In genomic region chr12:26939953-26940352, GRCh38 we compare ENCODE assay signal across 8 cellular contexts. TPM values are rescaled to one million over a fixed set of nuclear protein-coding genes. Genes with fewer than 3 reads are reported as not detected.
DNase-seq lines count a peak whose midpoint lies in the region; ATAC-seq, FAIRE-seq and TF ChIP-seq lines count a peak whose summit lies in the region.

No MANE protein-coding gene starts in this region.

- H3K27ac ChIP-seq in GM12878 (ENCODE audit: control insufficient read depth, insufficient read depth): peak overlapping the region; percentile 75; the same call in 1 of the 2 replicates

- H3K9me3 ChIP-seq in BE2C (no peaks in the 10 kb centered on the region), GM12878 (replicated peaks; ENCODE audit: control insufficient read depth, insufficient read depth, low read length) (peaks cover 1% of the 10 kb centered on the region; the same call in 1 of the 3 replicates)

- H3K4me2 ChIP-seq in GM12878 (ENCODE audit: control insufficient read depth, insufficient read depth): peak overlapping the region; percentile 86

- no peaks in the 10 kb centered on the region for H3K9me3 Mint-ChIP-seq in natural killer cell

- peak overlapping the region; percentile 96 for H3K4me3 Mint-ChIP-seq in natural killer cell

- TF ChIP-seq POLR2A in GM12878 (IDR thresholded peaks at IDR 0.05; ENCODE audit: low read depth, low read length): no peak

- TF ChIP-seq CTCF in BE2C (IDR thresholded peaks at IDR 0.05; ENCODE audit: low read depth, low read length): no peak
- no peak for TF ChIP-seq CTCF in GM12878 (IDR thresholded peaks at IDR 0.05 in 2 of 3, conservative IDR thresholded peaks at IDR 0.05 in 1 of 3; ENCODE audit: control insufficient read depth in 2 of 3, extremely low read depth in 1 of 3, insufficient read depth in 1 of 3, low read depth in 3 of 3, low read length in 3 of 3)
- no peak for TF ChIP-seq CTCF in natural killer cell (IDR thresholded peaks at IDR 0.05)

- no peaks in the 10 kb centered on the region for H3K36me3 Mint-ChIP-seq in natural killer cell

- no TSS peak for BruUV-seq in GM12878 (replicated peaks; lab: Mats Ljungman, UMichigan)

- 0% methylated on average over 1 of the region's 1 CpG for WGBS in GM12878 (ENCODE audit: insufficient coverage, insufficient replicate concordance, low lambda C conversion rate, missing lambda C conversion rate)

- no peaks in the 10 kb centered on the region for H4K20me1 ChIP-seq in GM12878 (ENCODE audit: control insufficient read depth, insufficient read depth)

- intact Hi-C loops in GM12878 (cut with micrococcal nuclease; ENCODE audit: unreplicated experiment) (loop anchor here (2.0 to 10.0 kb wide), 3 partner anchors 75 to 305 kb away; partner anchors contain the start of genes STK38L and TM7SF3), natural killer cell (cut with micrococcal nuclease) (loop anchor here (1.0 kb wide), 1 partner anchor 32 kb away; no protein-coding TSS in a partner anchor)

- no peak for TF ChIP-seq RAD21 in GM12878 (IDR thresholded peaks at IDR 0.05; ENCODE audit: insufficient read depth, low read depth, low read length)

- FAIRE-seq in GM12878 (lab: Jason Lieb, UNC): no peak

- no peak for TF ChIP-seq EP300 in GM12878 (IDR thresholded peaks at IDR 0.05; ENCODE audit: borderline replicate concordance in 1 of 2, control insufficient read depth in 1 of 2, low read depth in 2 of 2, low read length in 2 of 2)

- H3K36me3 ChIP-seq in BE2C (no peaks in the 10 kb centered on the region), GM12878 (ENCODE audit: control insufficient read depth in 2 of 2, insufficient read depth in 2 of 2, low read length in 1 of 2) (no peaks in the 10 kb centered on the region)

- in situ Hi-C loops in KBM-7 (cut with MboI; ENCODE audit: low pct_unique_long_range_greater_than_20kb, low sequenced_read_pairs) (no loop called here), GM12878 (cut with MboI) (no loop called here)

- H3K4me3 ChIP-seq in BE2C (ENCODE audit: low read depth, low read length): peak overlapping the region; percentile 97
- H3K4me3 ChIP-seq in GM12878: peak overlapping the region; percentile 99

- H3K4me1 ChIP-seq in BE2C (no peaks in the 10 kb centered on the region; the same call in 1 of the 2 replicates), GM12878 (ENCODE audit: control insufficient read depth, insufficient read depth, low read length) (peaks cover 8% of the 10 kb centered on the region)

- H3K4me1 Mint-ChIP-seq in natural killer cell: peaks cover 78 to 86% of the 10 kb centered on the region in 2 donors

- ATAC-seq in GM12878 (peak; percentile 34), natural killer cell (no peak), GM21576 (IDR thresholded peaks at IDR 0.05; ENCODE audit: unreplicated experiment) (no peak), HG03520 (IDR thresholded peaks at IDR 0.05; ENCODE audit: unreplicated experiment) (no peak)

- SMC1A ChIA-PET in GM12878 (lab: Charles Lee; ENCODE audit: uncharacterized antibody, unreplicated experiment): interaction anchor here (1.1 to 2.0 kb wide), 2 partner anchors 31 to 73 kb away, joined by 5 to 13 read pairs; no protein-coding TSS in a partner anchor

- POLR2A ChIA-PET in GM12878 (lab: Charles Lee): interaction anchor here (1.2 kb wide), 1 partner anchor 71 kb away, joined by 5 read pairs; no protein-coding TSS in a partner anchor

- DNase-seq in BE2C (no peak), KBM-7 (peak; percentile 23), GM12878 (ENCODE audit: low read depth, low spot score) (no peak), natural killer cell (no peak), NCI-H1417 (lab: John Stamatoyannopoulos, UW) (no peak)
- no peak for DNase-seq in NK-92 treated with Interleukin-12 subunit alpha and Interleukin-12 subunit beta, amount 100 ng/mL, for 24 hours (lab: John Stamatoyannopoulos, UW)

- H2AFZ ChIP-seq in GM12878 (ENCODE audit: control insufficient read depth, low read depth, low read length): no peak overlapping the region

- H3K79me2 ChIP-seq in GM12878 (ENCODE audit: control insufficient read depth, insufficient read depth, low read length): peaks cover 100% of the 10 kb centered on the region

- RAD21 ChIA-PET in GM12878 (lab: Charles Lee; ENCODE audit: unreplicated experiment): no interaction called here

- CTCF ChIA-PET in GM12878 (lab: Yijun Ruan, JAX): interaction anchor here (0.6 to 0.7 kb wide), 2 partner anchors 61 to 75 kb away, joined by 3 to 4 read pairs; no protein-coding TSS in a partner anchor

- H3K27me3 ChIP-seq in BE2C (no peaks in the 10 kb centered on the region), GM12878 (replicated peaks in 1 of 2; ENCODE audit: control insufficient read depth in 2 of 2, insufficient read depth in 2 of 2, low read length in 1 of 2) (no peaks in the 10 kb centered on the region)

- H3K27me3 Mint-ChIP-seq in natural killer cell (ENCODE audit: low read depth in 2 of 2): no peaks in the 10 kb centered on the region

- H3K27ac Mint-ChIP-seq in natural killer cell: peak overlapping the region; percentile 93 to 94

- peak overlapping the region; percentile 51; the same call in 1 of the 2 replicates for H3K9ac ChIP-seq in GM12878 (ENCODE audit: control insufficient read depth, insufficient read depth, low read length)

TF ChIP-seq in GM12878, 131 proteins besides CTCF, POLR2A, EP300 and RAD21:
- TF ChIP-seq JUND (IDR thresholded peaks at IDR 0.05; ENCODE audit: low read depth, low read length) (no peak), MEF2B (IDR thresholded peaks at IDR 0.05; ENCODE audit: partially characterized antibody, poor library complexity, severe bottlenecking) (no peak)

RNA-seq across cellular contexts. Expression of gene FGFR1OP2, which starts 1.7 kb away (rescaled TPM):
- 30.2 TPM for polyA plus RNA-seq in BE2C (2012; ENCODE audit: insufficient read depth, insufficient read length, low read depth)
- 137 and 147 TPM in 2 replicates for total RNA-seq in GM12878 (2013; cell fraction: nucleolus; rRNA removed)
- total RNA-seq in GM12878 (2014; rRNA removed) (28.5 and 31.2 TPM in 2 replicates), GM12878 (2014; rRNA removed; fragmentation: Illumina TruSeq; extraction: Trizol) (41.9 and 44.0 TPM in 2 replicates), GM12878 (2021) (30.1 and 32.7 TPM in 2 replicates), natural killer cell (10 to 100 TPM; 43.3 to 59.9 (median 45.3) TPM)
- polyA plus RNA-seq in GM12878 (2011; ENCODE audit: low read depth): 19.2 TPM
- polyA plus RNA-seq in GM12878 (2011; rRNA removed) (59.1 and 121 TPM in 2 replicates), GM12878 (2014; fragmentation: Illumina TruSeq; extraction: Trizol) (36.7 and 47.3 TPM in 2 replicates), GM12878 (2014; fragmentation: Nextera tagmentation; extraction: Ambion mirVana) (10 to 100 TPM; 29.0 to 32.2 TPM), GM12878 (2014; rRNA removed) (32.0 and 39.9 TPM in 2 replicates), GM12878 (2016; fragmentation: Nextera tagmentation; extraction: Ambion mirVana) (10 to 100 TPM; 45.4 to 51.4 TPM)
- 18.8 and 19.1 TPM in 2 replicates for polyA plus RNA-seq in GM12878 (2011; cell fraction: cytosol; rRNA removed)
- 37.2 and 38.1 TPM in 2 replicates for polyA plus RNA-seq in GM12878 (2011; cell fraction: nucleus; rRNA removed)
- polyA plus RNA-seq in GM12878 (2012): 25.7 and 40.1 TPM in 2 replicates
- 33.8 and 41.3 TPM in 2 replicates for polyA minus RNA-seq in GM12878 (2011; rRNA and poly(A)+ RNA removed)
- polyA minus RNA-seq in GM12878 (2011; cell fraction: cytosol; rRNA and poly(A)+ RNA removed): 24.0 and 29.0 TPM in 2 replicates
- 24.5 and 37.5 TPM in 2 replicates for polyA minus RNA-seq in GM12878 (2011; cell fraction: nucleus; rRNA and poly(A)+ RNA removed)

RNA-seq across cellular contexts. Expression of gene INTS13, which starts 2.2 kb away (rescaled TPM):
- polyA plus RNA-seq in BE2C (2012; ENCODE audit: insufficient read depth, insufficient read length, low read depth): 18.9 TPM
- total RNA-seq in GM12878 (2013; cell fraction: nucleolus; rRNA removed): 52.1 and 75.6 TPM in 2 replicates
- total RNA-seq in GM12878 (2014; rRNA removed) (38.8 and 53.1 TPM in 2 replicates), GM12878 (2014; rRNA removed; fragmentation: Illumina TruSeq; extraction: Trizol) (65.1 and 72.0 TPM in 2 replicates), GM12878 (2021) (34.3 and 37.5 TPM in 2 replicates), natural killer cell (10 to 100 TPM; 17.5 to 20.8 (median 19.8) TPM)
- 18.2 TPM for polyA plus RNA-seq in GM12878 (2011; ENCODE audit: low read depth)
- polyA plus RNA-seq in GM12878 (2011; rRNA removed) (65.3 and 126 TPM in 2 replicates), GM12878 (2014; fragmentation: Illumina TruSeq; extraction: Trizol) (54.5 and 72.0 TPM in 2 replicates), GM12878 (2014; fragmentation: Nextera tagmentation; extraction: Ambion mirVana) (10 to 100 TPM; 43.4 to 65.4 TPM), GM12878 (2014; rRNA removed) (33.4 and 35.3 TPM in 2 replicates), GM12878 (2016; fragmentation: Nextera tagmentation; extraction: Ambion mirVana) (10 to 100 TPM; 70.6 to 71.7 TPM)
- 16.8 and 28.7 TPM in 2 replicates for polyA plus RNA-seq in GM12878 (2011; cell fraction: cytosol; rRNA removed)
- 26.3 and 31.2 TPM in 2 replicates for polyA plus RNA-seq in GM12878 (2011; cell fraction: nucleus; rRNA removed)
- 45.2 and 53.6 TPM in 2 replicates for polyA plus RNA-seq in GM12878 (2012)
- polyA minus RNA-seq in GM12878 (2011; rRNA and poly(A)+ RNA removed): 47.7 and 77.4 TPM in 2 replicates
- 36.5 and 48.5 TPM in 2 replicates for polyA minus RNA-seq in GM12878 (2011; cell fraction: cytosol; rRNA and poly(A)+ RNA removed)
- 30.1 and 42.6 TPM in 2 replicates for polyA minus RNA-seq in GM12878 (2011; cell fraction: nucleus; rRNA and poly(A)+ RNA removed)
